Comparison of ENCODE assay signal across 8 cellular contexts in the genomic region with DNA sequence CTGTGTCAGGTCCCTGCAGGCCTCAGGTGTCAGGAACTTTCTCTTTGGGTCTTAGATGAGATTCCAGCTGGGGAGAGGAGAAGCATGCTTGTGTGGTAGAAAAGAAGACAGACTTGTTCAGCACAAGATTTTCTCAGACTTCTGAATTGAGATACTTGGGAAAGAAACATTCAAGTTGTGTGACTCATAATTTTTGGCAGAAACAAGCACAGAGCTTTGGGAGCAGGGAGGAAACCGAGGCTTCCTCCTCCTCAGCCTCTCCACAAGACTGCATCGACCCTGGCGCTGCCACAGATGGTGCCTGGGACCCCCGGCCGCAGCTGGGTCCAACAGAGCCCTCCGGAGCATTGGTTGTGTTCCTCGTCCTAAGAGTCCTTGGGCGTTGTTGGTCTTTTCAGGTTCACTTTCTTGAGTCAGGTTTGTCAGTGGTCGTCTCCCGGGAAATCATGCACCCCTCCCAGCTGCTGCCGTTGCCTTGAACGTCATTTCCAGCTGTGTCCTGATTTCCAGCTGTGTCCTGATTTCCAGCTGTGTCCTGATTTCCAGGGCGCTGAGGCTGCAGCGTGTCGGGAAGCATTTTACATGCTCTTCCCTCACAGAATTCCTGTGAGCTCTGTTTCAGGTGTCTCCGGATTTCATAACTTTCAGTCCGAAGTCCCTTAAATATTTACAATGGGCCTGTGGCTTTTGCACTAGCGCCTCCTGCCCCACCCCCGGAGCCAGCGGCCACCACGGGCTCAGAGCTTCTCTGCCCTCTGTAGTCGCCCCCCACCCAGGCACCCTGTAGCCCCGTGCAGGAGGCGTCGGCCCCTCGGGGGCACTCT.
DNase-seq lines count a peak whose midpoint lies in the region; ATAC-seq and TF ChIP-seq lines count a peak whose summit lies in the region.

No MANE protein-coding gene starts in this region.

- DNase-seq in HT-29 (ENCODE audit: low spot score) = peak; percentile 44
- DNase-seq in left colon = no peak
- DNase-seq in suprapubic skin (ENCODE audit: low spot score in 2 of 2) = no peak
- no peak for DNase-seq in NCI-H446 (lab: John Stamatoyannopoulos, UW)
- no peak for DNase-seq in GM19240 (ENCODE audit: insufficient read length, low spot score)
- DNase-seq in NCI-H1694 (lab: John Stamatoyannopoulos, UW) = no peak

- no peaks in the 10 kb centered on the region for H3K36me3 Mint-ChIP-seq in brain

- H3K4me3 ChIP-seq in suprapubic skin = peak overlapping the region; percentile 13

- WGBS in suprapubic skin = 34% methylated on average over 26 of the region's 26 CpGs

- H3K9me3 ChIP-seq in suprapubic skin = no peaks in the 10 kb centered on the region

- H3K27me3 Mint-ChIP-seq in brain = no peaks in the 10 kb centered on the region

- H3K27ac ChIP-seq in suprapubic skin = peak overlapping the region; percentile 86

- TF ChIP-seq CTCF in brain (conservative IDR thresholded peaks at IDR 0.05) (no peak), suprapubic skin (IDR thresholded peaks at IDR 0.05) (no peak)

- TF ChIP-seq POLR2A in suprapubic skin (IDR thresholded peaks at IDR 0.05) = no peak

- no peaks in the 10 kb centered on the region for H3K27me3 ChIP-seq in suprapubic skin

- peaks cover 21% of the 10 kb centered on the region for H3K36me3 ChIP-seq in suprapubic skin

- H3K9me3 Mint-ChIP-seq in brain = no peaks in the 10 kb centered on the region

- intact Hi-C loops in left colon (cut with DNase I, micrococcal nuclease) = loop anchor here in 1 of 2 donors (10.0 kb wide), 1 partner anchor 353 kb away; no protein-coding TSS in a partner anchor

- H3K4me1 ChIP-seq in suprapubic skin = peaks cover 53% of the 10 kb centered on the region

- no peak for TF ChIP-seq EP300 in suprapubic skin (IDR thresholded peaks at IDR 0.05)

- peaks cover 21% of the 10 kb centered on the region for H3K4me1 Mint-ChIP-seq in brain

- peak; percentile 63 for ATAC-seq in left colon
- no peak for ATAC-seq in GM21423 (IDR thresholded peaks at IDR 0.05; ENCODE audit: unreplicated experiment)

- peak overlapping the region; percentile 9 to 90 (median 78) for H3K27ac Mint-ChIP-seq in brain

- peak overlapping the region in 2 of 5 experiments; percentile 18 to 32 for H3K4me3 Mint-ChIP-seq in brain
